8 cellular contexts compared by ENCODE assay signal in the genomic region with DNA sequence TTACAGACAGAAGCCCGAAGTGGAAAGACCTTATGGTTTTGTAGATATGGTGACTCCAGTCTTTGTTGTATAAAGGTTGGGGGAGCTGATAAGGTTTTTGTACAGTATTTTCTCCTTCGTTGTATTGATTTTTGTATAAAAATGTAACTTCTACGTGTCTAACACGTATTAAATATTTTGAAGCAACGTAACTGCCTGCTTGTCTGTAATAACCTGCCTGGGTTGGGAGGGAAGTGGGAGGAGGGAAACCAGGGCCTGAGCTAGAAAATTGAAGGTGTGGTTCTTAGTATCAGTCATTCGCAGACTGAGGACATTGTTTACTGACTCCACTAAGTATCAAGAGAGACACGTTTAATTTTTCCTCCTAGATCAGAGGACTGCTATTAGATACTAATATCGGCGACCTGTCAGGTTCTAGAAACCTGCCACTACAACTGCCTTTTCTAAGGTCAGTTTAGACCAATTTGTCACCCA. TPM values are rescaled to one million over a fixed set of nuclear protein-coding genes. Genes with fewer than 3 reads are reported as not detected.
DNase-seq lines count a peak whose midpoint lies in the region; ATAC-seq and TF ChIP-seq lines count a peak whose summit lies in the region.

No MANE protein-coding gene starts in this region.

- CTCF ChIA-PET in activated CD8-positive, alpha-beta memory T cell treated with anti-CD3 and anti-CD28 coated beads, Interleukin-2, amount 10 ng/mL, durations not matched to agents 7 days and 5 days (lab: Charles Lee), result interaction anchor here (0.8 to 6.2 kb wide), 15 partner anchors 9 to 209 kb away, joined by 3 to 91 read pairs (median 4); no protein-coding TSS in a partner anchor

- H3K36me3 Mint-ChIP-seq in activated CD8-positive, alpha-beta memory T cell treated with anti-CD3 and anti-CD28 coated beads, Interleukin-2, amount 10 ng/mL, durations not matched to agents 7 days and 5 days, result peaks cover 50% of the 10 kb centered on the region

- H3K27ac ChIP-seq in WERI-Rb-1 (no peak overlapping the region), esophagus (ENCODE audit: low read depth in 2 of 2, low read length in 1 of 2) (peak overlapping the region; percentile 35 to 92), rectal smooth muscle tissue (ENCODE audit: low read depth, low read length) (peak overlapping the region; percentile 91)

- no peak for TF ChIP-seq CTCF in WERI-Rb-1 (IDR thresholded peaks at IDR 0.05; ENCODE audit: low read depth, low read length)

- peaks cover 46% of the 10 kb centered on the region for H3K4me1 Mint-ChIP-seq in activated CD8-positive, alpha-beta memory T cell treated with anti-CD3 and anti-CD28 coated beads, Interleukin-2, amount 10 ng/mL, durations not matched to agents 7 days and 5 days

- H3K27me3 ChIP-seq in WERI-Rb-1 (ENCODE audit: insufficient read depth, low read depth, severe bottlenecking) (no peaks in the 10 kb centered on the region), esophagus (ENCODE audit: control insufficient read depth in 1 of 2, insufficient read depth in 2 of 2, low read length in 2 of 2) (no peaks in the 10 kb centered on the region), rectal smooth muscle tissue (ENCODE audit: control insufficient read depth, insufficient read depth, low read length) (no peaks in the 10 kb centered on the region)

- H3K4me1 ChIP-seq in esophagus (ENCODE audit: control insufficient read depth in 2 of 2, insufficient read depth in 2 of 2, low read length in 1 of 2) (no peaks in the 10 kb centered on the region), rectal smooth muscle tissue (ENCODE audit: control insufficient read depth, insufficient read depth, low read length) (peaks cover 16% of the 10 kb centered on the region)

- DNase-seq in activated CD8-positive, alpha-beta memory T cell treated with anti-CD3 and anti-CD28 coated beads, Interleukin-2, amount 10 ng/mL, durations not matched to agents 7 days and 5 days, result peak; percentile 78
- DNase-seq in activated CD8-positive, alpha-beta memory T cell treated with anti-CD3 and anti-CD28 coated beads for 24 hours, result no peak
- DNase-seq in WERI-Rb-1, result no peak
- no peak for DNase-seq in nucleus accumbens (lab: John Stamatoyannopoulos, UW)
- no peak for DNase-seq in H4 (ENCODE audit: low spot score)

- peak overlapping the region; percentile 96 for H3K4me3 Mint-ChIP-seq in activated CD8-positive, alpha-beta memory T cell treated with anti-CD3 and anti-CD28 coated beads, Interleukin-2, amount 10 ng/mL, durations not matched to agents 7 days and 5 days

- peak overlapping the region; percentile 60 for H3K4me3 ChIP-seq in WERI-Rb-1 (ENCODE audit: low read depth, low read length)
- H3K4me3 ChIP-seq in esophagus (ENCODE audit: low read depth in 1 of 2, low read length in 2 of 2), result peak overlapping the region; percentile 27 to 99
- peak overlapping the region; percentile 70 for H3K4me3 ChIP-seq in rectal smooth muscle tissue (ENCODE audit: low read length)

- no peak overlapping the region for H3K9ac ChIP-seq in rectal smooth muscle tissue (ENCODE audit: low read length)

- H3K9me3 ChIP-seq in WERI-Rb-1 (ENCODE audit: severe bottlenecking), result no peaks in the 10 kb centered on the region
- H3K9me3 ChIP-seq in esophagus (ENCODE audit: control insufficient read depth in 2 of 2, insufficient read depth in 1 of 2, low read depth in 1 of 2, low read length in 1 of 2), result no peaks in the 10 kb centered on the region

- peak overlapping the region; percentile 97 for H3K27ac Mint-ChIP-seq in activated CD8-positive, alpha-beta memory T cell treated with anti-CD3 and anti-CD28 coated beads, Interleukin-2, amount 10 ng/mL, durations not matched to agents 7 days and 5 days

- no peaks in the 10 kb centered on the region for H3K27me3 Mint-ChIP-seq in activated CD8-positive, alpha-beta memory T cell treated with anti-CD3 and anti-CD28 coated beads, Interleukin-2, amount 10 ng/mL, durations not matched to agents 7 days and 5 days

- ATAC-seq in activated CD8-positive, alpha-beta memory T cell treated with anti-CD3 and anti-CD28 coated beads, Interleukin-2, amount 10 ng/mL, durations not matched to agents 7 days and 5 days, result no peak
- ATAC-seq in GM21528 (IDR thresholded peaks at IDR 0.05; ENCODE audit: low FRiP score, unreplicated experiment), result no peak

- peaks cover 31% of the 10 kb centered on the region for H3K36me3 ChIP-seq in WERI-Rb-1
- H3K36me3 ChIP-seq in esophagus (ENCODE audit: control insufficient read depth in 2 of 2, insufficient read depth in 2 of 2, low read length in 1 of 2), result no peaks in the 10 kb centered on the region
- no peaks in the 10 kb centered on the region for H3K36me3 ChIP-seq in rectal smooth muscle tissue (ENCODE audit: control insufficient read depth, insufficient read depth, low read length)

- WGBS in esophagus, 2 donors, result 16 to 21% methylated on average over 9 of the region's 9 CpGs

- no peaks in the 10 kb centered on the region for H3K9me3 Mint-ChIP-seq in activated CD8-positive, alpha-beta memory T cell treated with anti-CD3 and anti-CD28 coated beads, Interleukin-2, amount 10 ng/mL, durations not matched to agents 7 days and 5 days (ENCODE audit: low read depth)

RNA-seq across cellular contexts. Expression of gene IER5, which starts 2.2 kb away (rescaled TPM):
- total RNA-seq in activated CD8-positive, alpha-beta memory T cell treated with anti-CD3 and anti-CD28 coated beads, Interleukin-2, amount 10 ng/mL, durations not matched to agents 7 days and 5 days, result 10 to 100 TPM; 50.4 to 67.0 TPM
- 10 to 100 TPM; 16.7 to 27.2 TPM for polyA plus RNA-seq in esophagus
- 4.7 and 6.0 TPM in 2 replicates for total RNA-seq in H4 (2014; rRNA removed; shearing (Covaris generic))

RNA-seq across cellular contexts. Expression of gene MR1, which starts 56.9 kb away (rescaled TPM):
- 10 to 100 TPM; 38.7 to 41.2 TPM for total RNA-seq in activated CD8-positive, alpha-beta memory T cell treated with anti-CD3 and anti-CD28 coated beads, Interleukin-2, amount 10 ng/mL, durations not matched to agents 7 days and 5 days
- polyA plus RNA-seq in esophagus, result 1 to 10 TPM; 3.6 to 7.5 TPM
- 11.8 and 11.9 TPM in 2 replicates for total RNA-seq in H4 (2014; rRNA removed; shearing (Covaris generic))
